ENCODE assay signal across 3 cellular contexts in genomic region chr5:87433945-87434344, GRCh38.
"Had no signal": no experiment of that assay in that cellular context is flagged by ENCODE, and none has a peak within 500 bp of the region (broad histone marks: within the 10 kb centered on the region; RNA-seq: fewer than 3 reads in every experiment).

No MANE protein-coding gene starts in this region.

- H3K4me3 ChIP-seq: GM12878 had no signal

- DNase-seq: GDM1, GF-D8 had no signal

- ATAC-seq: GM12878 had no signal
